Comparison of ENCODE assay signal across 8 cellular contexts in genomic region chrX:102934624-102935023, GRCh38. TPM values are rescaled to one million over a fixed set of nuclear protein-coding genes. Genes with fewer than 3 reads are reported as not detected.
DNase-seq lines count a peak whose midpoint lies in the region; ATAC-seq and TF ChIP-seq lines count a peak whose summit lies in the region.

No MANE protein-coding gene starts in this region.

- no peaks in the 10 kb centered on the region for H3K9me2 ChIP-seq in neural cell (ENCODE audit: insufficient read depth, low read length)

- H3K9me3 Mint-ChIP-seq in effector memory CD8-positive, alpha-beta T cell: no peaks in the 10 kb centered on the region

- no peak overlapping the region for H3K4me2 ChIP-seq in neural cell (ENCODE audit: low read length)

- H3K4me1 Mint-ChIP-seq in effector memory CD8-positive, alpha-beta T cell (ENCODE audit: low read depth in 2 of 2): no peaks in the 10 kb centered on the region

- no peak overlapping the region for H3K4me3 ChIP-seq in neural cell (ENCODE audit: low read length)

- H3K4me3 Mint-ChIP-seq in effector memory CD8-positive, alpha-beta T cell: no peak overlapping the region

- H3K27me3 Mint-ChIP-seq in effector memory CD8-positive, alpha-beta T cell: no peaks in the 10 kb centered on the region

- no peak overlapping the region for H3K27ac ChIP-seq in neural cell (ENCODE audit: low read length)

- DNase-seq in NCI-H748 (lab: John Stamatoyannopoulos, UW; ENCODE audit: unreplicated experiment): peak; percentile 13
- DNase-seq in NCI-H748 treated with DMSO at 0.1 percent for 48 hours (lab: John Stamatoyannopoulos, UW): no peak
- DNase-seq in UCSD-AML1 (lab: John Stamatoyannopoulos, UW; ENCODE audit: unreplicated experiment): peak; percentile 9
- peak in 2 of 3 experiments; percentile 1 to 9 for DNase-seq in effector memory CD8-positive, alpha-beta T cell

- no peaks in the 10 kb centered on the region for H3K27me3 ChIP-seq in neural cell (ENCODE audit: insufficient read depth, low read depth, low read length)

- TF ChIP-seq RAD21 in neural cell (conservative IDR thresholded peaks at IDR 0.05): peak; percentile 18

- H2AFZ ChIP-seq in neural cell (ENCODE audit: low read depth, low read length): no peak overlapping the region

- H4K20me1 ChIP-seq in neural cell (ENCODE audit: insufficient read depth): no peaks in the 10 kb centered on the region

- TF ChIP-seq CTCF in neural cell (IDR thresholded peaks at IDR 0.05; ENCODE audit: poor library complexity, severe bottlenecking): peak; percentile 31

- peak; percentile 75 for ATAC-seq in HG02852 (IDR thresholded peaks at IDR 0.05; ENCODE audit: unreplicated experiment)
- no peak for ATAC-seq in effector memory CD8-positive, alpha-beta T cell (replicated peaks)
- no peak for ATAC-seq in HG02588 (IDR thresholded peaks at IDR 0.05; ENCODE audit: unreplicated experiment)
- ATAC-seq in GM18519 (IDR thresholded peaks at IDR 0.05; ENCODE audit: low FRiP score, unreplicated experiment): no peak

- no peaks in the 10 kb centered on the region for H3K79me2 ChIP-seq in neural cell (replicated peaks; ENCODE audit: insufficient read depth, low read length)

- no peak overlapping the region for H3K27ac Mint-ChIP-seq in effector memory CD8-positive, alpha-beta T cell

- H3F3A ChIP-seq in neural cell (ENCODE audit: insufficient read depth, low read length, poor library complexity, severe bottlenecking): no peaks in the 10 kb centered on the region

- no peaks in the 10 kb centered on the region for H3K9me3 ChIP-seq in neural cell (ENCODE audit: low read length)

- no peak for TF ChIP-seq EP300 in neural cell (conservative IDR thresholded peaks at IDR 0.05; ENCODE audit: poor library complexity, severe bottlenecking)

- H3K36me3 Mint-ChIP-seq in effector memory CD8-positive, alpha-beta T cell (ENCODE audit: insufficient read depth): peaks cover 3% of the 10 kb centered on the region

- no peak overlapping the region for H3K9ac ChIP-seq in neural cell (ENCODE audit: low read length)

- H3K36me3 ChIP-seq in neural cell (ENCODE audit: insufficient read depth, low read length): no peaks in the 10 kb centered on the region

TF ChIP-seq in neural cell, 6 proteins besides CTCF, POLR2A, EP300 and RAD21:
- TF ChIP-seq REST (IDR thresholded peaks at IDR 0.05; ENCODE audit: borderline replicate concordance) (no peak), POLR2AphosphoS5 (IDR thresholded peaks at IDR 0.05) (no peak), SMC3 (conservative IDR thresholded peaks at IDR 0.05; ENCODE audit: poor library complexity) (no peak), MXI1 (conservative IDR thresholded peaks at IDR 0.05; ENCODE audit: poor library complexity, severe bottlenecking) (no peak), EZH2 (IDR thresholded peaks at IDR 0.05; ENCODE audit: borderline replicate concordance, insufficient read depth, low read length, poor library complexity, severe bottlenecking) (no peak), TAF1 (IDR thresholded peaks at IDR 0.05; ENCODE audit: low read depth) (no peak)

RNA-seq across cellular contexts. Expression of gene RAB40AL, which starts 2.4 kb away (rescaled TPM):
- polyA plus RNA-seq in neural cell: 0.35 TPM in 1 of 2 replicates, not detected in the other
- 1.9 and 3.9 TPM in 2 replicates for polyA minus RNA-seq in neural cell
